ENCODE assay signal across 18 cellular contexts in genomic region chr7:144908324-144908723, GRCh38.
DNase-seq lines count a peak whose midpoint lies in the region; ATAC-seq, FAIRE-seq and TF ChIP-seq lines count a peak whose summit lies in the region.
"Had no signal": no experiment of that assay in that cellular context is flagged by ENCODE, and none has a peak within 500 bp of the region (broad histone marks: within the 10 kb centered on the region; RNA-seq: fewer than 3 reads in every experiment).

No MANE protein-coding gene starts in this region.

- no peak overlapping the region for H3K9ac ChIP-seq in OCI-LY3 (ENCODE audit: low read length)

- no peak overlapping the region for H3K4me3 Mint-ChIP-seq in activated naive CD8-positive, alpha-beta T cell treated with anti-CD3 and anti-CD28 coated beads, Interleukin-2, amount 50 U/mL, for 24 hours
- no peak overlapping the region for H3K4me3 Mint-ChIP-seq in activated naive CD8-positive, alpha-beta T cell treated with anti-CD3 and anti-CD28 coated beads for 36 hours
- H3K4me3 Mint-ChIP-seq in stimulated activated effector memory CD8-positive, alpha-beta T cell treated with anti-CD3 and anti-CD28 coated beads, Interleukin-12 subunit alpha, Interleukin-12 subunit beta, amount 100 ng/mL, for 72 hours, result no peak overlapping the region
- H3K4me3 Mint-ChIP-seq: activated CD8-positive, alpha-beta T cell treated with anti-CD3 and anti-CD28 coated beads, Interleukin-2, amount 10 ng/mL, durations not matched to agents 7 days and 5 days; brain; CD8-positive, alpha-beta T cell had no signal

- no peaks in the 10 kb centered on the region for H3K36me3 ChIP-seq in OCI-LY3 (replicated peaks; ENCODE audit: low read depth, low read length)
- H3K36me3 ChIP-seq: heart left ventricle had no signal

- peaks cover 10% of the 10 kb centered on the region for H3K4me1 Mint-ChIP-seq in activated naive CD8-positive, alpha-beta T cell treated with anti-CD3 and anti-CD28 coated beads, Interleukin-2, amount 50 U/mL, for 24 hours
- H3K4me1 Mint-ChIP-seq in activated naive CD8-positive, alpha-beta T cell treated with anti-CD3 and anti-CD28 coated beads for 36 hours, result peaks cover 12% of the 10 kb centered on the region
- H3K4me1 Mint-ChIP-seq in stimulated activated effector memory CD8-positive, alpha-beta T cell treated with anti-CD3 and anti-CD28 coated beads, Interleukin-12 subunit alpha, Interleukin-12 subunit beta, amount 100 ng/mL, for 72 hours, result peaks cover 12% of the 10 kb centered on the region

- peaks cover 5% of the 10 kb centered on the region for H3K27me3 Mint-ChIP-seq in activated naive CD8-positive, alpha-beta T cell treated with anti-CD3 and anti-CD28 coated beads, Interleukin-2, amount 50 U/mL, for 24 hours
- H3K27me3 Mint-ChIP-seq in activated naive CD8-positive, alpha-beta T cell treated with anti-CD3 and anti-CD28 coated beads for 36 hours, result no peaks in the 10 kb centered on the region
- H3K27me3 Mint-ChIP-seq: brain had no signal

- no peaks in the 10 kb centered on the region for H3K36me3 Mint-ChIP-seq in activated naive CD8-positive, alpha-beta T cell treated with anti-CD3 and anti-CD28 coated beads, Interleukin-2, amount 50 U/mL, for 24 hours (ENCODE audit: low read depth)
- no peaks in the 10 kb centered on the region for H3K36me3 Mint-ChIP-seq in activated naive CD8-positive, alpha-beta T cell treated with anti-CD3 and anti-CD28 coated beads for 36 hours
- H3K36me3 Mint-ChIP-seq in stimulated activated effector memory CD8-positive, alpha-beta T cell treated with anti-CD3 and anti-CD28 coated beads, Interleukin-12 subunit alpha, Interleukin-12 subunit beta, amount 100 ng/mL, for 72 hours, result no peaks in the 10 kb centered on the region
- H3K36me3 Mint-ChIP-seq: brain; CD8-positive, alpha-beta T cell had no signal

- no peaks in the 10 kb centered on the region for H3K9me3 ChIP-seq in OCI-LY3 (ENCODE audit: insufficient read depth, low read length)
- H3K9me3 ChIP-seq: heart left ventricle had no signal

- TF ChIP-seq CTCF in OCI-LY3 (IDR thresholded peaks at IDR 0.05; ENCODE audit: low read depth, low read length), result no peak

- H3K79me2 ChIP-seq in OCI-LY3 (ENCODE audit: low read length), result no peaks in the 10 kb centered on the region

- H3K4me1 ChIP-seq in OCI-LY3 (ENCODE audit: low read length), result peaks cover 12% of the 10 kb centered on the region
- H3K4me1 ChIP-seq: heart left ventricle had no signal

- peak overlapping the region; percentile 0; the same call in 1 of the 2 replicates for H3K4me2 ChIP-seq in OCI-LY3 (ENCODE audit: low read length)

- no peak overlapping the region for H3K4me3 ChIP-seq in OCI-LY3 (ENCODE audit: low read length)
- H3K4me3 ChIP-seq: heart left ventricle, K562 had no signal

- peak overlapping the region; percentile 42 for H3K27ac Mint-ChIP-seq in activated naive CD8-positive, alpha-beta T cell treated with anti-CD3 and anti-CD28 coated beads, Interleukin-2, amount 50 U/mL, for 24 hours
- H3K27ac Mint-ChIP-seq in activated naive CD8-positive, alpha-beta T cell treated with anti-CD3 and anti-CD28 coated beads for 36 hours, result no peak overlapping the region
- peak overlapping the region; percentile 4 for H3K27ac Mint-ChIP-seq in stimulated activated effector memory CD8-positive, alpha-beta T cell treated with anti-CD3 and anti-CD28 coated beads, Interleukin-12 subunit alpha, Interleukin-12 subunit beta, amount 100 ng/mL, for 72 hours
- H3K27ac Mint-ChIP-seq: activated CD8-positive, alpha-beta T cell treated with anti-CD3 and anti-CD28 coated beads, Interleukin-2, amount 10 ng/mL, durations not matched to agents 7 days and 5 days; brain; CD8-positive, alpha-beta T cell had no signal

- no peak for DNase-seq in activated naive CD8-positive, alpha-beta T cell treated with anti-CD3 and anti-CD28 coated beads, Interleukin-2, amount 50 U/mL, for 24 hours
- no peak for DNase-seq in activated naive CD8-positive, alpha-beta T cell treated with anti-CD3 and anti-CD28 coated beads for 36 hours
- DNase-seq in stimulated activated effector memory CD8-positive, alpha-beta T cell treated with anti-CD3 and anti-CD28 coated beads, Interleukin-12 subunit alpha, Interleukin-12 subunit beta, amount 100 ng/mL, for 72 hours (ENCODE audit: low spot score in 2 of 2), result no peak
- DNase-seq in GM19239 (ENCODE audit: insufficient read length, low spot score) (no peak), NCI-H2107 (lab: John Stamatoyannopoulos, UW) (no peak)
- DNase-seq: activated CD8-positive, alpha-beta T cell treated with anti-CD3 and anti-CD28 coated beads, Interleukin-2, amount 10 ng/mL, durations not matched to agents 7 days and 5 days; CD8-positive, alpha-beta T cell; heart left ventricle; NCI-H1048; NCI-H524; OCI-M1 had no signal

- ATAC-seq in activated naive CD8-positive, alpha-beta T cell treated with anti-CD3 and anti-CD28 coated beads, Interleukin-2, amount 50 U/mL, for 24 hours, result no peak
- ATAC-seq in HG02885 (IDR thresholded peaks at IDR 0.05; ENCODE audit: poor library complexity, unreplicated experiment) (peak; percentile 35), GM18511 (IDR thresholded peaks at IDR 0.05; ENCODE audit: unreplicated experiment) (no peak)
- ATAC-seq in stimulated activated effector memory CD8-positive, alpha-beta T cell treated with anti-CD3 and anti-CD28 coated beads, Interleukin-12 subunit alpha, Interleukin-12 subunit beta, amount 100 ng/mL, for 72 hours, result no peak
- ATAC-seq: activated CD8-positive, alpha-beta T cell treated with anti-CD3 and anti-CD28 coated beads, Interleukin-2, amount 10 ng/mL, durations not matched to agents 7 days and 5 days; CD8-positive, alpha-beta T cell; HCT116; heart left ventricle; K562 had no signal

- H4K20me1 ChIP-seq in OCI-LY3 (ENCODE audit: insufficient read depth, low read length), result no peaks in the 10 kb centered on the region

- H3K9me3 Mint-ChIP-seq in activated naive CD8-positive, alpha-beta T cell treated with anti-CD3 and anti-CD28 coated beads, Interleukin-2, amount 50 U/mL, for 24 hours, result no peaks in the 10 kb centered on the region
- H3K9me3 Mint-ChIP-seq in activated naive CD8-positive, alpha-beta T cell treated with anti-CD3 and anti-CD28 coated beads for 36 hours, result no peaks in the 10 kb centered on the region
- no peaks in the 10 kb centered on the region for H3K9me3 Mint-ChIP-seq in stimulated activated effector memory CD8-positive, alpha-beta T cell treated with anti-CD3 and anti-CD28 coated beads, Interleukin-12 subunit alpha, Interleukin-12 subunit beta, amount 100 ng/mL, for 72 hours
- H3K9me3 Mint-ChIP-seq: brain; CD8-positive, alpha-beta T cell had no signal

- no peaks in the 10 kb centered on the region for H3K27me3 ChIP-seq in OCI-LY3 (ENCODE audit: low read depth, low read length)

- H3K27ac ChIP-seq in OCI-LY3 (ENCODE audit: low read length), result no peak overlapping the region
- H3K27ac ChIP-seq: heart left ventricle had no signal

- H2AFZ ChIP-seq in OCI-LY3 (ENCODE audit: low read depth, low read length), result no peak overlapping the region

- FAIRE-seq in GM19239 (lab: Jason Lieb, UNC), result no peak
- FAIRE-seq: colon, K562 had no signal
